Comparison of ENCODE assay signal across 1 cellular context in the genomic region with DNA sequence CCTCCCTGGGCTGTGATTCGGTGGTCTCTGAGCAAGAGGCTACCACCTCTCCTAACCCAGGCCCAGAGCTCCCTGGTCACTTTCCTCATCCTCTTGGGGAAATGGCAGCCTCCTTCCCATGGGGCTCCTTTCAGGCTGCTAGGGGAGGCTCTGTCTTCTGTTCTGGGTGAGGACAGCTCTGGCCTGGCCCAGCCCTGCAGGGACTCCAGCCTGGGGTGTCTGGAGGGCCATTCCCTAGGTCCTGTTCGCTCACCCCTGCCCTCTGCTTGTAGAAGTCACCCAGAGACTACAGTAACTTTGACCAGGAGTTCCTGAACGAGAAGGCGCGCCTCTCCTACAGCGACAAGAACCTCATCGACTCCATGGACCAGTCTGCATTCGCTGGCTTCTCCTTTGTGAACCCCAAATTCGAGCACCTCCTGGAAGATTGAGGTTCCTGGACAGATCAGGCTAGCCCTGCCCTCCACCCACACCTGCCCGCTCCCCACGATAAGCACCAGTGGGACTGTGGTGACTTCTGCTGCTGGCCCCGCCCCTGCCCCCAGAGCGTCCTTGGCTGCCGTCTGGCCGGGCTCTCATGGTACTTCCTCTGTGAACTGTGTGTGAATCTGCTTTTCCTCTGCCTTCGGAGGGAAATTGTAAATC.
TF ChIP-seq lines count a peak whose summit lies in the region.

No MANE protein-coding gene starts in this region.

TF ChIP-seq in GM12878, 131 proteins besides CTCF, POLR2A, EP300 and RAD21 (continued from another document):
- TF ChIP-seq, protein P1, sequence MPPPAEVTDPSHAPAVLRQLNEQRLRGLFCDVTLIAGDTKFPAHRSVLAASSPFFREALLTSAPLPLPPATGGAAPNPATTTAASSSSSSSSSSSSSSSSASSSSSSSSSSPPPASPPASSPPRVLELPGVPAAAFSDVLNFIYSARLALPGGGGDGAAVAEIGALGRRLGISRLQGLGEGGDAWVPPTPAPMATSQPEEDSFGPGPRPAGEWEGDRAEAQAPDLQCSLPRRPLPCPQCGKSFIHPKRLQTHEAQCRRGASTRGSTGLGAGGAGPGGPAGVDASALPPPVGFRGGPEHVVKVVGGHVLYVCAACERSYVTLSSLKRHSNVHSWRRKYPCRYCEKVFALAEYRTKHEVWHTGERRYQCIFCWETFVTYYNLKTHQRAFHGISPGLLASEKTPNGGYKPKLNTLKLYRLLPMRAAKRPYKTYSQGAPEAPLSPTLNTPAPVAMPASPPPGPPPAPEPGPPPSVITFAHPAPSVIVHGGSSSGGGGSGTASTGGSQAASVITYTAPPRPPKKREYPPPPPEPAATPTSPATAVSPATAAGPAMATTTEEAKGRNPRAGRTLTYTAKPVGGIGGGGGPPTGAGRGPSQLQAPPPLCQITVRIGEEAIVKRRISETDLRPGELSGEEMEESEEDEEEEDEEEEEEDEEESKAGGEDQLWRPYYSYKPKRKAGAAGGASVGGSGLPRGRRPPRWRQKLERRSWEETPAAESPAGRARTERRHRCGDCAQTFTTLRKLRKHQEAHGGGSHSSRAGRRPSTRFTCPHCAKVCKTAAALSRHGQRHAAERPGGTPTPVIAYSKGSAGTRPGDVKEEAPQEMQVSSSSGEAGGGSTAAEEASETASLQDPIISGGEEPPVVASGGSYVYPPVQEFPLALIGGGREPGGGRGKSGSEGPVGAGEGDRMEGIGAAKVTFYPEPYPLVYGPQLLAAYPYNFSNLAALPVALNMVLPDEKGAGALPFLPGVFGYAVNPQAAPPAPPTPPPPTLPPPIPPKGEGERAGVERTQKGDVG (CRISPR knock-in tag; IDR thresholded peaks at IDR 0.05): no peak
- TF ChIP-seq, protein P2, sequence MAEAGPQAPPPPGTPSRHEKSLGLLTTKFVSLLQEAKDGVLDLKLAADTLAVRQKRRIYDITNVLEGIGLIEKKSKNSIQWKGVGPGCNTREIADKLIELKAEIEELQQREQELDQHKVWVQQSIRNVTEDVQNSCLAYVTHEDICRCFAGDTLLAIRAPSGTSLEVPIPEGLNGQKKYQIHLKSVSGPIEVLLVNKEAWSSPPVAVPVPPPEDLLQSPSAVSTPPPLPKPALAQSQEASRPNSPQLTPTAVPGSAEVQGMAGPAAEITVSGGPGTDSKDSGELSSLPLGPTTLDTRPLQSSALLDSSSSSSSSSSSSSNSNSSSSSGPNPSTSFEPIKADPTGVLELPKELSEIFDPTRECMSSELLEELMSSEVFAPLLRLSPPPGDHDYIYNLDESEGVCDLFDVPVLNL (IDR thresholded peaks at IDR 0.05; ENCODE audit: low read depth, low read length): no peak
- TF ChIP-seq, protein P3, sequence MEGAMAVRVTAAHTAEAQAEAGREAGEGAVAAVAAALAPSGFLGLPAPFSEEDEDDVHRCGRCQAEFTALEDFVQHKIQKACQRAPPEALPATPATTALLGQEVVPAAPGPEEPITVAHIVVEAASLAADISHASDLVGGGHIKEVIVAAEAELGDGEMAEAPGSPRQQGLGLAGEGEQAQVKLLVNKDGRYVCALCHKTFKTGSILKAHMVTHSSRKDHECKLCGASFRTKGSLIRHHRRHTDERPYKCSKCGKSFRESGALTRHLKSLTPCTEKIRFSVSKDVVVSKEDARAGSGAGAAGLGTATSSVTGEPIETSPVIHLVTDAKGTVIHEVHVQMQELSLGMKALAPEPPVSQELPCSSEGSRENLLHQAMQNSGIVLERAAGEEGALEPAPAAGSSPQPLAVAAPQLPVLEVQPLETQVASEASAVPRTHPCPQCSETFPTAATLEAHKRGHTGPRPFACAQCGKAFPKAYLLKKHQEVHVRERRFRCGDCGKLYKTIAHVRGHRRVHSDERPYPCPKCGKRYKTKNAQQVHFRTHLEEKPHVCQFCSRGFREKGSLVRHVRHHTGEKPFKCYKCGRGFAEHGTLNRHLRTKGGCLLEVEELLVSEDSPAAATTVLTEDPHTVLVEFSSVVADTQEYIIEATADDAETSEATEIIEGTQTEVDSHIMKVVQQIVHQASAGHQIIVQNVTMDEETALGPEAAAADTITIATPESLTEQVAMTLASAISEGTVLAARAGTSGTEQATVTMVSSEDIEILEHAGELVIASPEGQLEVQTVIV (IDR thresholded peaks at IDR 0.05; ENCODE audit: borderline replicate concordance, partially characterized antibody): no peak
- TF ChIP-seq CBFB (IDR thresholded peaks at IDR 0.05; ENCODE audit: low read depth) (no peak), NR2F1 (conservative IDR thresholded peaks at IDR 0.05) (no peak)
- TF ChIP-seq, protein P4, sequence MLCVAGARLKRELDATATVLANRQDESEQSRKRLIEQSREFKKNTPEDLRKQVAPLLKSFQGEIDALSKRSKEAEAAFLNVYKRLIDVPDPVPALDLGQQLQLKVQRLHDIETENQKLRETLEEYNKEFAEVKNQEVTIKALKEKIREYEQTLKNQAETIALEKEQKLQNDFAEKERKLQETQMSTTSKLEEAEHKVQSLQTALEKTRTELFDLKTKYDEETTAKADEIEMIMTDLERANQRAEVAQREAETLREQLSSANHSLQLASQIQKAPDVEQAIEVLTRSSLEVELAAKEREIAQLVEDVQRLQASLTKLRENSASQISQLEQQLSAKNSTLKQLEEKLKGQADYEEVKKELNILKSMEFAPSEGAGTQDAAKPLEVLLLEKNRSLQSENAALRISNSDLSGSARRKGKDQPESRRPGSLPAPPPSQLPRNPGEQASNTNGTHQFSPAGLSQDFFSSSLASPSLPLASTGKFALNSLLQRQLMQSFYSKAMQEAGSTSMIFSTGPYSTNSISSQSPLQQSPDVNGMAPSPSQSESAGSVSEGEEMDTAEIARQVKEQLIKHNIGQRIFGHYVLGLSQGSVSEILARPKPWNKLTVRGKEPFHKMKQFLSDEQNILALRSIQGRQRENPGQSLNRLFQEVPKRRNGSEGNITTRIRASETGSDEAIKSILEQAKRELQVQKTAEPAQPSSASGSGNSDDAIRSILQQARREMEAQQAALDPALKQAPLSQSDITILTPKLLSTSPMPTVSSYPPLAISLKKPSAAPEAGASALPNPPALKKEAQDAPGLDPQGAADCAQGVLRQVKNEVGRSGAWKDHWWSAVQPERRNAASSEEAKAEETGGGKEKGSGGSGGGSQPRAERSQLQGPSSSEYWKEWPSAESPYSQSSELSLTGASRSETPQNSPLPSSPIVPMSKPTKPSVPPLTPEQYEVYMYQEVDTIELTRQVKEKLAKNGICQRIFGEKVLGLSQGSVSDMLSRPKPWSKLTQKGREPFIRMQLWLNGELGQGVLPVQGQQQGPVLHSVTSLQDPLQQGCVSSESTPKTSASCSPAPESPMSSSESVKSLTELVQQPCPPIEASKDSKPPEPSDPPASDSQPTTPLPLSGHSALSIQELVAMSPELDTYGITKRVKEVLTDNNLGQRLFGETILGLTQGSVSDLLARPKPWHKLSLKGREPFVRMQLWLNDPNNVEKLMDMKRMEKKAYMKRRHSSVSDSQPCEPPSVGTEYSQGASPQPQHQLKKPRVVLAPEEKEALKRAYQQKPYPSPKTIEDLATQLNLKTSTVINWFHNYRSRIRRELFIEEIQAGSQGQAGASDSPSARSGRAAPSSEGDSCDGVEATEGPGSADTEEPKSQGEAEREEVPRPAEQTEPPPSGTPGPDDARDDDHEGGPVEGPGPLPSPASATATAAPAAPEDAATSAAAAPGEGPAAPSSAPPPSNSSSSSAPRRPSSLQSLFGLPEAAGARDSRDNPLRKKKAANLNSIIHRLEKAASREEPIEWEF (IDR thresholded peaks at IDR 0.05; ENCODE audit: insufficient replicate concordance, low read depth, low read length): no peak
TF ChIP-seq in GM12878: peak in this region for 2.
